Comparison of ENCODE assay signal across 20 cellular contexts in the genomic region with DNA sequence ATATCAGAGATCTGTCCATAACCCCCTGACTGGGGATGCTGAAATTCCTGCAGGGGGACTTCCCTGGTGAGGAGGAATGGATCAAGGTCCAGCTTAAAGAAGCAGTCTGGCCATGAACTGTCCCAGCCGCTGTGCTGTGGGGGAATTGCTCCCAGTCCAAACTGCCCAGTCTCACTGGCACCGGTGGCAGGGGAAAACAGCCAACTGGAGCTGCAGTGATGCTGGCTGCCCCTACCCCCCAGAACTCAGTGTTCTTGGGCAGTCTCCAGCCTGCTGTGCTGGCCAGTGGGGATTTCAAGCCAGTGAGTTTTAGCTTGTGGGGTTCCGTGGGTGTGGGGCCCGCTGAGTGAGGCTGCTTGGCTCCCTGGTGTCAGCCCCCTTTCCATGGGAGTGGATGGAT.
"Had no signal": no experiment of that assay in that cellular context is flagged by ENCODE, and none has a peak within 500 bp of the region (broad histone marks: within the 10 kb centered on the region; RNA-seq: fewer than 3 reads in every experiment).

No MANE protein-coding gene starts in this region.

- ATAC-seq: activated naive CD8-positive, alpha-beta T cell treated with anti-CD3 and anti-CD28 coated beads, Interleukin-2, amount 50 U/mL, for 24 hours; activated T-helper 17 cell treated with anti-CD3 and anti-CD28 coated beads, Interleukin-2, amount 50 U/mL, for 72 hours; mucosa of descending colon; naive thymus-derived CD4-positive, alpha-beta T cell; stimulated activated memory B cell treated with anti-CD40 and anti-IgM and Interleukin-4, amounts not matched to agents 10 μg/mL and 1 μg/mL and 100 μg/mL, for 72 hours; T-cell had no signal

- DNase-seq: activated CD4-positive, CD25-positive, alpha-beta regulatory T cell treated with anti-CD3 and anti-CD28 coated beads, Interleukin-2, amount 50 U/mL, for 72 hours; activated naive CD4-positive, alpha-beta T cell treated with Interleukin-2 at 50 U/mL for 16 hours; activated naive CD8-positive, alpha-beta T cell treated with anti-CD3 and anti-CD28 coated beads, Interleukin-2, amount 50 U/mL, for 24 hours; central memory CD4-positive, alpha-beta T cell; effector CD4-positive, alpha-beta T cell; esophagus squamous epithelium; glutamatergic neuron; immature natural killer cell; left cardiac atrium; mammary epithelial cell; mucosa of descending colon; naive thymus-derived CD4-positive, alpha-beta T cell; psoas muscle; SK-N-SH; stimulated activated CD4-positive, alpha-beta T cell treated with anti-CD3 and anti-CD28 coated beads, Interleukin-2, amount 100 ng/mL, for 48 hours; T-cell; T-helper 9 cell; transverse colon had no signal
